ENCODE assay signal across 1 cellular context in genomic region chr6:92777146-92777740, GRCh38.
TF ChIP-seq lines count a peak whose summit lies in the region.

No MANE protein-coding gene starts in this region.

TF ChIP-seq in HCT116, 20 proteins besides CTCF, POLR2A, EP300 and RAD21 (continued from another document):
- TF ChIP-seq YY1 (IDR thresholded peaks at IDR 0.05; ENCODE audit: extremely low read depth, insufficient replicate concordance, low read depth, low read length) (no peak), ZFX (IDR thresholded peaks at IDR 0.05) (no peak)
